ENCODE assay signal across 4 cellular contexts in the genomic region with DNA sequence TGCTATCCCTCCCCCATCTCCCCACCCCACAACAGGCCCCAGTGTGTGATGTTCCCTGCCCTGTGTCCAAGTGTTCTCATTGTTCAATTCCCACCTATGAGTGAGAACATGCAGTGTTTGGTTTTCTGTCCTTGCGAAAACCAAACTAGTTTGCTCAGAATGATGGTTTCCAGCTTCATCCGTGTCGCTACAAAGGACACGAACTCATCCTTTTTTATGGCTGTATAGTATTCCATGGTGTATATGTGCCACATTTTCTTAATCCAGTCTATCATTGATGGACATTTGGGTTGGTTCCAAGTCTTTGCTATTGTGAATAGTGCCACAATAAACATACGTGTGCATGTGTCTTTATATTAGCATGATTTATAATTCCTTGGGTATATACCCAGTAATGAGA.
TF ChIP-seq lines count a peak whose summit lies in the region.

No MANE protein-coding gene starts in this region.

TF ChIP-seq in HEK293, 187 proteins besides CTCF, POLR2A, EP300 and RAD21:
- TF ChIP-seq ZNF146 (tag by site-specific recombination; IDR thresholded peaks at IDR 0.05): peak; percentile 92

TF ChIP-seq in WTC11, 78 proteins besides CTCF, POLR2A, EP300 and RAD21:
- TF ChIP-seq GTF2I (CRISPR knock-in tag; conservative IDR thresholded peaks at IDR 0.05): 0 out of 2 replicates have a peak, but pooled peaks have one; percentile 23

TF ChIP-seq in K562, 482 proteins besides CTCF, POLR2A, EP300 and RAD21:
- TF ChIP-seq ZNF146 (CRISPR knock-in tag; IDR thresholded peaks at IDR 0.05; ENCODE audit: unreplicated experiment) (peak; percentile 84), BCOR (IDR thresholded peaks at IDR 0.05) (peak; percentile 47; the same call in 1 of the 2 replicates)
TF ChIP-seq in K562: peak in this region for 2; not testable (repeated sequence) for 480.

TF ChIP-seq in HepG2, 621 proteins besides CTCF, POLR2A, EP300 and RAD21:
- peak; percentile 56; the same call in 1 of the 2 replicates for TF ChIP-seq ZMYM3 (CRISPR knock-in tag; IDR thresholded peaks at IDR 0.05)
